Comparison of ENCODE assay signal across 8 cellular contexts in the genomic region with DNA sequence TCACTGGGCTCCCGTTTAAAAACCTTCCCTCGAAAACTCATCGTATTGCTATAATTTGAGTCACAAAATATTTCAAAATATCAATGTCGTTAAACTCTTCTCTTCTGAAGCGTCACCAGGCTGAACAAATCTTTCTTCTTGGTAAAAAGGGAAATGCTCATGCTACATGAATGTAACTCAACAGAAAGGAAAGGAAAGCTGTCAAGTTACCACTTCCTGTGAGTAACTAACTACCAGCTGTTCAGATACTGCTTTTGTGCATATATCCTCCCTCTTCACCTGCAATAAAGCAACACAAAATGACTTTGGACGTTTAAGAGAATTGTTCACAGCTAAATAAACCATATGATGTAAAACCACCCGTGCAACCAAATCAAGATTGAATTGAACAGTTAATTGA.
DNase-seq lines count a peak whose midpoint lies in the region; ATAC-seq and TF ChIP-seq lines count a peak whose summit lies in the region.

No MANE protein-coding gene starts in this region.

- H3K27ac ChIP-seq in ACC112 (ENCODE audit: low read depth, low read length) (peak overlapping the region; percentile 21; the same call in 1 of the 2 replicates), SJCRH30 (peak overlapping the region; percentile 24)

- peaks cover 43% of the 10 kb centered on the region for H3K79me2 ChIP-seq in ACC112 (ENCODE audit: control insufficient read depth, insufficient read depth, low read length, unreplicated experiment)

- no peaks in the 10 kb centered on the region; the same call in 1 of the 2 replicates for H3K9me3 ChIP-seq in SJCRH30 (replicated peaks)

- no peak for TF ChIP-seq CTCF in foreskin fibroblast (IDR thresholded peaks at IDR 0.05; ENCODE audit: low read depth, low read length)

- ATAC-seq in GM18870 (IDR thresholded peaks at IDR 0.05; ENCODE audit: unreplicated experiment), result peak; percentile 66
- ATAC-seq in HG03066 (IDR thresholded peaks at IDR 0.05; ENCODE audit: low read depth, unreplicated experiment), result peak; percentile 56

- H3K27me3 ChIP-seq in ACC112 (ENCODE audit: insufficient read depth, low read length) (no peaks in the 10 kb centered on the region), SJCRH30 (no peaks in the 10 kb centered on the region), H7 (ENCODE audit: control insufficient read depth, insufficient read depth, low read length) (no peaks in the 10 kb centered on the region)

- H3K4me1 ChIP-seq in ACC112 (ENCODE audit: control insufficient read depth, insufficient read depth, low read length, unreplicated experiment) (peaks cover 24% of the 10 kb centered on the region), SJCRH30 (peaks cover 31% of the 10 kb centered on the region)

- H2AFZ ChIP-seq in ACC112 (ENCODE audit: low read length, unreplicated experiment), result no peak overlapping the region

- H3K4me3 ChIP-seq in ACC112 (ENCODE audit: low read depth, low read length), result no peak overlapping the region
- H3K4me3 ChIP-seq in SJCRH30, result peak overlapping the region; percentile 3; the same call in 1 of the 2 replicates
- no peak overlapping the region for H3K4me3 ChIP-seq in foreskin fibroblast (ENCODE audit: low read depth in 1 of 2, low read length in 2 of 2)
- no peak overlapping the region for H3K4me3 ChIP-seq in H7 (ENCODE audit: insufficient read depth, low read depth, low read length)

- DNase-seq in SJCRH30 (peak in 1 of 2 experiments; percentile 43), foreskin fibroblast (peak; percentile 48 to 52), Ammon's horn (ENCODE audit: low spot score) (no peak), H7 (no peak), SW480 (ENCODE audit: low spot score) (no peak)

- H3K36me3 ChIP-seq in ACC112 (ENCODE audit: insufficient read depth, low read length) (no peaks in the 10 kb centered on the region), SJCRH30 (no peaks in the 10 kb centered on the region), H7 (replicated peaks; ENCODE audit: control insufficient read depth, insufficient read depth, low read length) (no peaks in the 10 kb centered on the region)

Comparison
In these comparisons a context has a peak if more than half of its experiments do, and no peak if none do; other contexts are left out.
1. DNase-seq: peak in foreskin fibroblast (2 of 2); none in Ammon's horn (single experiment), H7 (single experiment) and SW480 (single experiment).